Comparison of ENCODE assay signal across 14 cellular contexts in the genomic region with DNA sequence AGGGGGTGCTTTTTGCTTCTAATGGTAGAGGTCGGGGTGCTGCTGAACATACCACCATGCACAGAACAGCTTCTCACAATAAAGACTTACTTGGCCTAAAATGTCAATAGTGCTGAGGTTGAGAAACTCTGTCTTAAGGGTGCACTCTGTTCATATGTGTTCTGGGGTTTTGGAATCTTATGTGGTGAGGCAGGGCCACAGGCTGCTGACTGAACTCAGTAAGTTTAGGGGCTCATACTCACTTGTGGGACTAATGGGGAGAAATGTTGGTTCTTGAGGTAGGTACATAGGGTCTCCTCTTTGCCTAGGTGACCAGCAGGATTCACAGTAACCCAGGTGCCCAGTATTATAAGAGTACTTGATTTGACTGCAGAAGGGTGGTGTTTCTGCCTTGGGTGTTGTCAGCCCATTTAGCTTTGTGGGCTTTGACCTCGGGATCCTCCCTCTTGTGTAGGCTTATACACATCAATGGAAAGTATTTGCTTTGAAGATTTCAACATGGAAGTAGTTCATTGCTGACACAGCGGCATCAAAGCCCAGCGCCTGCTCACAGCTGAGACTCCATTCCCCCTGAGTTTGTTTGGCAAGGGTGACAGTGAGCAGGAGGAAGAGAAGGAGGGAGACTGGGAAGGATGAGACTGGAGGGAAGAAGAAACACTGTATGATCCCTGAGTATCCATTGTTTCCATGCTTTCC. TPM values are rescaled to one million over a fixed set of nuclear protein-coding genes. Genes with fewer than 3 reads are reported as not detected.
DNase-seq lines count a peak whose midpoint lies in the region; ATAC-seq lines count a peak whose summit lies in the region.
"Had no signal": no experiment of that assay in that cellular context is flagged by ENCODE, and none has a peak within 500 bp of the region (broad histone marks: within the 10 kb centered on the region; RNA-seq: fewer than 3 reads in every experiment).

No MANE protein-coding gene starts in this region.

- H3K4me1 Mint-ChIP-seq in activated T-cell treated with anti-CD3 and anti-CD28 coated beads, Interleukin-2, amount 50 U/mL, for 4 hours (ENCODE audit: low read depth), result peaks cover 73% of the 10 kb centered on the region
- H3K4me1 Mint-ChIP-seq in memory B cell, result peaks cover 42% of the 10 kb centered on the region
- H3K4me1 Mint-ChIP-seq: neural progenitor cell had no signal

- peak overlapping the region; percentile 77 for H3K27ac Mint-ChIP-seq in memory B cell
- H3K27ac Mint-ChIP-seq: neural progenitor cell had no signal

- no peaks in the 10 kb centered on the region for H3K27me3 Mint-ChIP-seq in activated T-cell treated with anti-CD3 and anti-CD28 coated beads, Interleukin-2, amount 50 U/mL, for 4 hours (ENCODE audit: low read depth)
- H3K27me3 Mint-ChIP-seq in memory B cell, result no peaks in the 10 kb centered on the region

- ATAC-seq in activated T-cell treated with anti-CD3 and anti-CD28 coated beads, Interleukin-2, amount 50 U/mL, for 4 hours, result peak; percentile 23 to 32
- ATAC-seq in memory B cell (ENCODE audit: low read depth) (no peak), HG03045 (IDR thresholded peaks at IDR 0.05; ENCODE audit: unreplicated experiment) (no peak), GM21576 (IDR thresholded peaks at IDR 0.05; ENCODE audit: unreplicated experiment) (no peak)

- peaks cover 39% of the 10 kb centered on the region for H3K36me3 Mint-ChIP-seq in activated T-cell treated with anti-CD3 and anti-CD28 coated beads, Interleukin-2, amount 50 U/mL, for 4 hours (ENCODE audit: insufficient read depth)
- H3K36me3 Mint-ChIP-seq in memory B cell, result peaks cover 17% of the 10 kb centered on the region

- peak overlapping the region; percentile 29 for H3K4me3 Mint-ChIP-seq in activated T-cell treated with anti-CD3 and anti-CD28 coated beads, Interleukin-2, amount 50 U/mL, for 4 hours
- no peak overlapping the region for H3K4me3 Mint-ChIP-seq in memory B cell
- H3K4me3 Mint-ChIP-seq: neural progenitor cell had no signal

- peak; percentile 16 to 61 (median 44) for DNase-seq in stimulated activated naive CD4-positive, alpha-beta T cell (lab: John Stamatoyannopoulos, UW)
- DNase-seq in stimulated activated naive CD4-positive, alpha-beta T cell treated with Interleukin-2 at 50 U/mL for 16 hours (lab: John Stamatoyannopoulos, UW), result no peak
- DNase-seq in activated T-cell treated with anti-CD3 and anti-CD28 coated beads, Interleukin-2, amount 50 U/mL, for 4 hours, result no peak
- DNase-seq in memory B cell (ENCODE audit: low spot score in 2 of 2), result no peak
- DNase-seq in NCI-H128 (lab: John Stamatoyannopoulos, UW; ENCODE audit: unreplicated experiment), result no peak
- DNase-seq in NCI-H2171 treated with DMSO at 0.1 percent for 48 hours (lab: John Stamatoyannopoulos, UW), result no peak
- DNase-seq: islet precursor cell, NCI-H1048, NCI-H526, RPMI8226, spleen had no signal

- H3K9me3 Mint-ChIP-seq in activated T-cell treated with anti-CD3 and anti-CD28 coated beads, Interleukin-2, amount 50 U/mL, for 4 hours, result no peaks in the 10 kb centered on the region
- no peaks in the 10 kb centered on the region for H3K9me3 Mint-ChIP-seq in memory B cell
- H3K9me3 Mint-ChIP-seq: neural progenitor cell had no signal

RNA-seq across cellular contexts. Expression of a gene that starts 17.2 kb away (rescaled TPM):
- total RNA-seq in activated T-cell treated with anti-CD3 and anti-CD28 coated beads, Interleukin-2, amount 50 U/mL, for 4 hours, result 100 to 1,000 TPM in 2 of 3 donors, 10 to 100 TPM in 1; 91.3 to 103 (median 103) TPM

RNA-seq across cellular contexts. Expression of a gene that starts 29.2 kb away (rescaled TPM):
- 10 to 100 TPM; 19.0 to 27.6 (median 21.5) TPM for total RNA-seq in activated T-cell treated with anti-CD3 and anti-CD28 coated beads, Interleukin-2, amount 50 U/mL, for 4 hours

RNA-seq across cellular contexts. Expression of a gene that starts 29.3 kb away (rescaled TPM):
- total RNA-seq in activated T-cell treated with anti-CD3 and anti-CD28 coated beads, Interleukin-2, amount 50 U/mL, for 4 hours, result 10 to 100 TPM; 60.3 to 66.8 (median 63.0) TPM

RNA-seq across cellular contexts. Expression of a gene that starts 36.3 kb away (rescaled TPM):
- total RNA-seq in activated T-cell treated with anti-CD3 and anti-CD28 coated beads, Interleukin-2, amount 50 U/mL, for 4 hours, result 10 to 100 TPM in 1 of 3 donors, 1 to 10 TPM in 2; 7.4 to 11.0 (median 7.9) TPM

RNA-seq across cellular contexts. Expression of a gene that starts 45.6 kb away (rescaled TPM):
- total RNA-seq in activated T-cell treated with anti-CD3 and anti-CD28 coated beads, Interleukin-2, amount 50 U/mL, for 4 hours, result 1 to 10 TPM in 1 of 3 donors, under 1 TPM in 2; 0.53 to 1.3 (median 0.68) TPM

Comparison
In these comparisons a context has a peak if more than half of its experiments do, and no peak if none do; other contexts are left out.
1. DNase-seq: peak in stimulated activated naive CD4-positive, alpha-beta T cell (6 of 6); none in stimulated activated naive CD4-positive, alpha-beta T cell treated with Interleukin-2 at 50 U/mL for 16 hours (single experiment), activated T-cell treated with anti-CD3 and anti-CD28 coated beads, Interleukin-2, amount 50 U/mL, for 4 hours (single experiment), memory B cell (0 of 2), NCI-H128 (single experiment) and NCI-H2171 treated with DMSO at 0.1 percent for 48 hours (single experiment).
2. ATAC-seq: peak in activated T-cell treated with anti-CD3 and anti-CD28 coated beads, Interleukin-2, amount 50 U/mL, for 4 hours (2 of 2); none in memory B cell (single experiment), HG03045 (single experiment) and GM21576 (single experiment).